3 cellular contexts compared by ENCODE assay signal in the genomic region with DNA sequence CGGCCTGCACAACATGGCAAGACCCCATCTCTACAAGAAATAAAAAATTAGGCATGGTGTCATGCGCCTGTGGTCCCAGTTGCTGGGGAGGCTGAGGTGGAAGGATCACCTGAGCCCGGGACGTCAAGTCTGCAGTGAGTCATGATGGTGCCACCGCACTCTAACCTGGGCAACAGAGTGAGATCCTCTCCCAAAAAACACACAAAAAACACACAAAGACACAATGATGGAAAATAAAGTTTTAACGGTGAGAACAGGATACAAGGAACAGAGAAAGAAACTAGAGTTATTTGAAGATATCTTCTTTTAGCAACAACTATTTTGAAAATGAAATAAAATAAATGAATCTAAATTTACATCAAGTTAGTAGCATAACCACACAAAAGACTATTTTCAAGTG.
TF ChIP-seq lines count a peak whose summit lies in the region.

No MANE protein-coding gene starts in this region.

TF ChIP-seq in WTC11, 78 proteins besides CTCF, POLR2A, EP300 and RAD21:
- no peak for TF ChIP-seq JUN (CRISPR knock-in tag; IDR thresholded peaks at IDR 0.05)
- TF ChIP-seq ELF4 (CRISPR knock-in tag; IDR thresholded peaks at IDR 0.05; ENCODE audit: low read depth) = no peak
- TF ChIP-seq ZNF121 (CRISPR knock-in tag; IDR thresholded peaks at IDR 0.05) = peak; percentile 50; the same call in 1 of the 2 replicates

TF ChIP-seq in K562, 482 proteins besides CTCF, POLR2A, EP300 and RAD21:
- TF ChIP-seq, protein P1, sequence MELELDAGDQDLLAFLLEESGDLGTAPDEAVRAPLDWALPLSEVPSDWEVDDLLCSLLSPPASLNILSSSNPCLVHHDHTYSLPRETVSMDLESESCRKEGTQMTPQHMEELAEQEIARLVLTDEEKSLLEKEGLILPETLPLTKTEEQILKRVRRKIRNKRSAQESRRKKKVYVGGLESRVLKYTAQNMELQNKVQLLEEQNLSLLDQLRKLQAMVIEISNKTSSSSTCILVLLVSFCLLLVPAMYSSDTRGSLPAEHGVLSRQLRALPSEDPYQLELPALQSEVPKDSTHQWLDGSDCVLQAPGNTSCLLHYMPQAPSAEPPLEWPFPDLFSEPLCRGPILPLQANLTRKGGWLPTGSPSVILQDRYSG (tag; conservative IDR thresholded peaks at IDR 0.05; ENCODE audit: low read depth) = no peak
- no peak for TF ChIP-seq NFE2L1 (tag; IDR thresholded peaks at IDR 0.05; ENCODE audit: borderline replicate concordance, low read depth)
- peak; percentile 55 for TF ChIP-seq ZNF121 (CRISPR knock-in tag; conservative IDR thresholded peaks at IDR 0.05)
- no peak for TF ChIP-seq ZNF75A (CRISPR knock-in tag; IDR thresholded peaks at IDR 0.05)
- TF ChIP-seq, protein P2, sequence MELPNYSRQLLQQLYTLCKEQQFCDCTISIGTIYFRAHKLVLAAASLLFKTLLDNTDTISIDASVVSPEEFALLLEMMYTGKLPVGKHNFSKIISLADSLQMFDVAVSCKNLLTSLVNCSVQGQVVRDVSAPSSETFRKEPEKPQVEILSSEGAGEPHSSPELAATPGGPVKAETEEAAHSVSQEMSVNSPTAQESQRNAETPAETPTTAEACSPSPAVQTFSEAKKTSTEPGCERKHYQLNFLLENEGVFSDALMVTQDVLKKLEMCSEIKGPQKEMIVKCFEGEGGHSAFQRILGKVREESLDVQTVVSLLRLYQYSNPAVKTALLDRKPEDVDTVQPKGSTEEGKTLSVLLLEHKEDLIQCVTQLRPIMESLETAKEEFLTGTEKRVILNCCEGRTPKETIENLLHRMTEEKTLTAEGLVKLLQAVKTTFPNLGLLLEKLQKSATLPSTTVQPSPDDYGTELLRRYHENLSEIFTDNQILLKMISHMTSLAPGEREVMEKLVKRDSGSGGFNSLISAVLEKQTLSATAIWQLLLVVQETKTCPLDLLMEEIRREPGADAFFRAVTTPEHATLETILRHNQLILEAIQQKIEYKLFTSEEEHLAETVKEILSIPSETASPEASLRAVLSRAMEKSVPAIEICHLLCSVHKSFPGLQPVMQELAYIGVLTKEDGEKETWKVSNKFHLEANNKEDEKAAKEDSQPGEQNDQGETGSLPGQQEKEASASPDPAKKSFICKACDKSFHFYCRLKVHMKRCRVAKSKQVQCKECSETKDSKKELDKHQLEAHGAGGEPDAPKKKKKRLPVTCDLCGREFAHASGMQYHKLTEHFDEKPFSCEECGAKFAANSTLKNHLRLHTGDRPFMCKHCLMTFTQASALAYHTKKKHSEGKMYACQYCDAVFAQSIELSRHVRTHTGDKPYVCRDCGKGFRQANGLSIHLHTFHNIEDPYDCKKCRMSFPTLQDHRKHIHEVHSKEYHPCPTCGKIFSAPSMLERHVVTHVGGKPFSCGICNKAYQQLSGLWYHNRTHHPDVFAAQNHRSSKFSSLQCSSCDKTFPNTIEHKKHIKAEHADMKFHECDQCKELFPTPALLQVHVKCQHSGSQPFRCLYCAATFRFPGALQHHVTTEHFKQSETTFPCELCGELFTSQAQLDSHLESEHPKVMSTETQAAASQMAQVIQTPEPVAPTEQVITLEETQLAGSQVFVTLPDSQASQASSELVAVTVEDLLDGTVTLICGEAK (IDR thresholded peaks at IDR 0.05) = peak; percentile 53; the same call in 1 of the 2 replicates
- TF ChIP-seq, protein P2 (CRISPR knock-in tag; IDR thresholded peaks at IDR 0.05) = no peak
- no peak for TF ChIP-seq NCOR1 (IDR thresholded peaks at IDR 0.05)
TF ChIP-seq in K562: peak in this region for 2.

TF ChIP-seq in HEK293T, 16 proteins besides CTCF, POLR2A, EP300 and RAD21:
- TF ChIP-seq CTBP1 (IDR thresholded peaks at IDR 0.05; ENCODE audit: borderline replicate concordance) = no peak
